8 cellular contexts compared by ENCODE assay signal in genomic region chr17:48636177-48637018, GRCh38. TPM values are rescaled to one million over a fixed set of nuclear protein-coding genes. Genes with fewer than 3 reads are reported as not detected.
DNase-seq lines count a peak whose midpoint lies in the region; ATAC-seq and TF ChIP-seq lines count a peak whose summit lies in the region.

No MANE protein-coding gene starts in this region.

- POLR2A ChIA-PET in PC-9 (lab: Charles Lee; ENCODE audit: unreplicated experiment) = interaction anchor here (0.6 kb wide), 2 partner anchors 300 to 467 kb away, joined by 4 to 21 read pairs; no protein-coding TSS in a partner anchor

- no peaks in the 10 kb centered on the region for H3K9me3 ChIP-seq in PC-9 (ENCODE audit: insufficient read depth, low read depth)
- no peaks in the 10 kb centered on the region for H3K9me3 ChIP-seq in left ventricle myocardium inferior (replicated peaks)

- DNase-seq in D341Med (ENCODE audit: low spot score) (peak; percentile 88), PC-9 (peak; percentile 59 to 87), left ventricle myocardium inferior (peak; percentile 47)
- DNase-seq in activated effector memory CD4-positive, alpha-beta T cell treated with anti-CD3 and anti-CD28 coated beads, Interleukin-2, amount 50 U/mL, for 16 hours = peak; percentile 88
- peak; percentile 66 to 78 (median 75) for DNase-seq in stimulated activated CD4-positive, alpha-beta T cell treated with anti-CD3 and anti-CD28 coated beads, Interleukin-12 subunit alpha, Interleukin-12 subunit beta, amount 100 ng/mL, for 48 hours (ENCODE audit: low read depth in 2 of 3, low spot score in 1 of 3)

- 0 out of 2 replicates have a peak, but pooled peaks cover 2% of the 10 kb centered on the region for H3F3A ChIP-seq in PC-9 (ENCODE audit: insufficient read depth, low read depth)

- H2AFZ ChIP-seq in PC-9 = no peak overlapping the region

- no peaks in the 10 kb centered on the region for H4K20me1 ChIP-seq in PC-9 (ENCODE audit: insufficient read depth)

- TF ChIP-seq CTCF in PC-9 (conservative IDR thresholded peaks at IDR 0.05) = peak; percentile 65
- TF ChIP-seq CTCF in left ventricle myocardium inferior (IDR thresholded peaks at IDR 0.05; ENCODE audit: borderline replicate concordance) = peak; percentile 53

- peak overlapping the region; percentile 46; the same call in 1 of the 2 replicates for H3K4me2 ChIP-seq in PC-9

- intact Hi-C loops in PC-9 (cut with micrococcal nuclease; ENCODE audit: unreplicated experiment) (no loop called here), left ventricle myocardium inferior (cut with micrococcal nuclease) (no loop called here)

- no TSS peak for BruUV-seq in PC-9 (replicated peaks; lab: Mats Ljungman, UMichigan)

- H3K27me3 ChIP-seq in PC-9 (ENCODE audit: insufficient read depth, low read depth) = peaks cover 74% of the 10 kb centered on the region
- H3K27me3 ChIP-seq in left ventricle myocardium inferior (ENCODE audit: low read depth) = peaks cover 100% of the 10 kb centered on the region

- H3K79me2 ChIP-seq in PC-9 (ENCODE audit: low read depth) = no peaks in the 10 kb centered on the region

- H3K27ac ChIP-seq in PC-9 (no peak overlapping the region), left ventricle myocardium inferior (replicated peaks) (no peak overlapping the region)

- no peak overlapping the region for H3K4me3 ChIP-seq in PC-9
- H3K4me3 ChIP-seq in left ventricle myocardium inferior = no peak overlapping the region

- ATAC-seq in HG03108 (IDR thresholded peaks at IDR 0.05; ENCODE audit: unreplicated experiment) = peak; percentile 52
- ATAC-seq in HG02970 (IDR thresholded peaks at IDR 0.05; ENCODE audit: low FRiP score, unreplicated experiment) = no peak
- ATAC-seq in GM18517 (IDR thresholded peaks at IDR 0.05; ENCODE audit: unreplicated experiment) = no peak

- no peaks in the 10 kb centered on the region for H3K36me3 ChIP-seq in PC-9 (ENCODE audit: low read depth)
- H3K36me3 ChIP-seq in left ventricle myocardium inferior = no peaks in the 10 kb centered on the region

- H3K4me1 ChIP-seq in PC-9 (replicated peaks; ENCODE audit: insufficient read depth) (no peaks in the 10 kb centered on the region), left ventricle myocardium inferior (peaks cover 15% of the 10 kb centered on the region)

- CTCF ChIA-PET in PC-9 (lab: Charles Lee) = interaction anchor here (0.6 to 1.6 kb wide), 15 partner anchors 10 to 595 kb away, joined by 3 to 14 read pairs (median 5); partner anchors contain the start of gene HOXB9

- no peaks in the 10 kb centered on the region for H3K9me2 ChIP-seq in PC-9 (ENCODE audit: insufficient read depth)

RNA-seq across cellular contexts. Expression of gene HOXB9, which starts 10.2 kb away (rescaled TPM):
- 0.30 and 0.70 TPM in 2 replicates for total RNA-seq in PC-9 (2021)
- not detected for total RNA-seq in left ventricle myocardium inferior

RNA-seq across cellular contexts. Expression of gene HOXB8, which starts 21.3 kb away (rescaled TPM):
- total RNA-seq in PC-9 (2021) (0.70 and 1.3 TPM in 2 replicates), left ventricle myocardium inferior (not detected)

RNA-seq across cellular contexts. Expression of gene HOXB7, which starts 25.6 kb away (rescaled TPM):
- total RNA-seq in PC-9 (2021) = 28.2 and 34.0 TPM in 2 replicates
- 0.16 TPM for total RNA-seq in left ventricle myocardium inferior

RNA-seq across cellular contexts. Expression of gene HOXB6, which starts 31.6 kb away (rescaled TPM):
- 27.9 and 30.7 TPM in 2 replicates for total RNA-seq in PC-9 (2021)
- total RNA-seq in left ventricle myocardium inferior = 0.66 TPM

RNA-seq across cellular contexts. Expression of gene HOXB5, which starts 42.8 kb away (rescaled TPM):
- total RNA-seq in PC-9 (2021) (8.3 and 12.9 TPM in 2 replicates), left ventricle myocardium inferior (not detected)

Comparison
In these comparisons a context has a peak if more than half of its experiments do, and no peak if none do; other contexts are left out.
1. RNA of gene HOXB7, which starts 25.6 kb away (total RNA-seq): 28.2 to 34.0 TPM in PC-9; 0.16 TPM in left ventricle myocardium inferior (single experiment); every median in the first group is over 10 times any median in the second.
2. Peak in every context shown above with its lines, with median percentiles within 50 percentile points of each other: DNase-seq.